ENCODE assay signal across 25 cellular contexts in genomic region chr6:84037425-84038089, GRCh38. TPM values are rescaled to one million over a fixed set of nuclear protein-coding genes. Genes with fewer than 3 reads are reported as not detected.
"Had no signal": no experiment of that assay in that cellular context is flagged by ENCODE, and none has a peak within 500 bp of the region (broad histone marks: within the 10 kb centered on the region; RNA-seq: fewer than 3 reads in every experiment).

No MANE protein-coding gene starts in this region.

- H3K4me3 Mint-ChIP-seq: effector memory CD8-positive, alpha-beta T cell; mesothelial cell of epicardium; naive B cell; natural killer cell treated with Interleukin-12 subunit alpha and Interleukin-12 subunit beta and Interleukin-15 and Interleukin-18, amount 100 ng/mL, for 72 hours; neural crest cell had no signal

- H3K9ac ChIP-seq: parathyroid adenoma had no signal

- DNase-seq: cortex of kidney; effector memory CD8-positive, alpha-beta T cell; erythroblast; esophagus squamous epithelium; foreskin melanocyte; glutamatergic neuron; heart right ventricle; hippocampal formation; left cardiac atrium; left lung; mesenchymal stem cell; mucosa of descending colon; naive B cell; spleen; stimulated activated naive CD4-positive, alpha-beta T cell treated with Interleukin-2 at 50 U/mL for 16 hours; transverse colon; upper lobe of right lung; uterus had no signal

- H3K9me3 Mint-ChIP-seq: effector memory CD8-positive, alpha-beta T cell; mesothelial cell of epicardium; natural killer cell treated with Interleukin-12 subunit alpha and Interleukin-12 subunit beta and Interleukin-15 and Interleukin-18, amount 100 ng/mL, for 72 hours had no signal

- H3K27ac ChIP-seq: esophagus squamous epithelium, heart right ventricle, left lung, parathyroid adenoma, skin epidermis, spleen, transverse colon, upper lobe of right lung, uterus had no signal

- ATAC-seq: effector memory CD8-positive, alpha-beta T cell; heart right ventricle; left cardiac atrium; left lung; mucosa of descending colon; natural killer cell treated with Interleukin-12 subunit alpha and Interleukin-12 subunit beta and Interleukin-15 and Interleukin-18, amount 100 ng/mL, for 72 hours; upper lobe of right lung had no signal

- H3K36me3 Mint-ChIP-seq: mesothelial cell of epicardium; naive B cell; natural killer cell treated with Interleukin-12 subunit alpha and Interleukin-12 subunit beta and Interleukin-15 and Interleukin-18, amount 100 ng/mL, for 72 hours had no signal

- H3K9me3 ChIP-seq: esophagus squamous epithelium, heart right ventricle, mucosa of descending colon, transverse colon, upper lobe of right lung, uterus had no signal

- H3K36me3 ChIP-seq: esophagus squamous epithelium, heart right ventricle, left lung, spleen, transverse colon, upper lobe of right lung, uterus had no signal

- H3K4me3 ChIP-seq: esophagus squamous epithelium, heart right ventricle, left lung, mucosa of descending colon, skin epidermis, spleen, transverse colon, upper lobe of right lung, uterus had no signal

- H3K27me3 ChIP-seq: uterus had no signal

- H3K27ac Mint-ChIP-seq: effector memory CD8-positive, alpha-beta T cell; mesothelial cell of epicardium; naive B cell; natural killer cell treated with Interleukin-12 subunit alpha and Interleukin-12 subunit beta and Interleukin-15 and Interleukin-18, amount 100 ng/mL, for 72 hours; progenitor cell of endocrine pancreas had no signal

- H2AFZ ChIP-seq: parathyroid adenoma had no signal

- H3K4me1 ChIP-seq: parathyroid adenoma, uterus had no signal

- H3K79me2 ChIP-seq: parathyroid adenoma had no signal

RNA-seq across cellular contexts. Expression of gene MRAP2, which starts 4.0 kb away (rescaled TPM):
- total RNA-seq: kidney epithelial cell; natural killer cell treated with Interleukin-12 subunit alpha and Interleukin-12 subunit beta and Interleukin-15 and Interleukin-18, amount 100 ng/mL, for 72 hours had no signal
